In the genomic region with DNA sequence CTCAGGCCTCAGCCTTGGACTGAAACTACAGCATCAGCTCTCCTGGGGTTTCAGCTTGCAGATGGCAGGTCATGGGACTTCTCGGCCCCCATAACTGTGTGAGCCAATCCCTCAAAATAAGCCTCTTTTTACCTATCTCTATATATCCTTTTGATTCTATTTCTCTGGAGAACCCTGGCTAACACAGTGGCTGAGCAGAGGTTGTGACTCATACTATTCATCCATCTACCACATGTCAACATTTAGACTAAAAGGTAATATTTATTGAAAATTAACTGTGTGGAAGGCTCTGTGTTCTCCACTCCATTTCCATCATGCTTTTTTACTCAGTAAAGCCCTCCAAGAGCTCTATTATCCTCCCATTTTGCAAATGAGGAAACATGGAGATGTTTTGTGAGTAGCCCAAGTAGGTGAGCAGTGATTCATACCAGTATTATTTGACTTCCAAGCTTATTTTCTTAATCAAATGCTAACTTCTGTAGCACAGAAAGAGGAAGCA, we compare ENCODE assay signal across 1 cellular context.
TF ChIP-seq lines count a peak whose summit lies in the region.

No MANE protein-coding gene starts in this region.

TF ChIP-seq in SK-N-SH treated with all-trans-retinoic acid at 6 μM for 48 hours, 23 proteins besides CTCF, POLR2A, EP300 and RAD21:
- TF ChIP-seq ISL1 (CRISPR knock-in tag; IDR thresholded peaks at IDR 0.05): no peak
- TF ChIP-seq, protein P1, sequence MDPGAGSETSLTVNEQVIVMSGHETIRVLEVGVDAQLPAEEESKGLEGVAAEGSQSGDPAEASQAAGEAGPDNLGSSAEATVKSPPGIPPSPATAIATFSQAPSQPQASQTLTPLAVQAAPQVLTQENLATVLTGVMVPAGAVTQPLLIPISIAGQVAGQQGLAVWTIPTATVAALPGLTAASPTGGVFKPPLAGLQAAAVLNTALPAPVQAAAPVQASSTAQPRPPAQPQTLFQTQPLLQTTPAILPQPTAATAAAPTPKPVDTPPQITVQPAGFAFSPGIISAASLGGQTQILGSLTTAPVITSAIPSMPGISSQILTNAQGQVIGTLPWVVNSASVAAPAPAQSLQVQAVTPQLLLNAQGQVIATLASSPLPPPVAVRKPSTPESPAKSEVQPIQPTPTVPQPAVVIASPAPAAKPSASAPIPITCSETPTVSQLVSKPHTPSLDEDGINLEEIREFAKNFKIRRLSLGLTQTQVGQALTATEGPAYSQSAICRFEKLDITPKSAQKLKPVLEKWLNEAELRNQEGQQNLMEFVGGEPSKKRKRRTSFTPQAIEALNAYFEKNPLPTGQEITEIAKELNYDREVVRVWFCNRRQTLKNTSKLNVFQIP (CRISPR knock-in tag; IDR thresholded peaks at IDR 0.05; ENCODE audit: borderline replicate concordance, low read depth): no peak
- TF ChIP-seq, protein P2, sequence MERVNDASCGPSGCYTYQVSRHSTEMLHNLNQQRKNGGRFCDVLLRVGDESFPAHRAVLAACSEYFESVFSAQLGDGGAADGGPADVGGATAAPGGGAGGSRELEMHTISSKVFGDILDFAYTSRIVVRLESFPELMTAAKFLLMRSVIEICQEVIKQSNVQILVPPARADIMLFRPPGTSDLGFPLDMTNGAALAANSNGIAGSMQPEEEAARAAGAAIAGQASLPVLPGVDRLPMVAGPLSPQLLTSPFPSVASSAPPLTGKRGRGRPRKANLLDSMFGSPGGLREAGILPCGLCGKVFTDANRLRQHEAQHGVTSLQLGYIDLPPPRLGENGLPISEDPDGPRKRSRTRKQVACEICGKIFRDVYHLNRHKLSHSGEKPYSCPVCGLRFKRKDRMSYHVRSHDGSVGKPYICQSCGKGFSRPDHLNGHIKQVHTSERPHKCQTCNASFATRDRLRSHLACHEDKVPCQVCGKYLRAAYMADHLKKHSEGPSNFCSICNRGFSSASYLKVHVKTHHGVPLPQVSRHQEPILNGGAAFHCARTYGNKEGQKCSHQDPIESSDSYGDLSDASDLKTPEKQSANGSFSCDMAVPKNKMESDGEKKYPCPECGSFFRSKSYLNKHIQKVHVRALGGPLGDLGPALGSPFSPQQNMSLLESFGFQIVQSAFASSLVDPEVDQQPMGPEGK (CRISPR knock-in tag; IDR thresholded peaks at IDR 0.05; ENCODE audit: borderline replicate concordance): no peak
- no peak for TF ChIP-seq ZFP3 (CRISPR knock-in tag; IDR thresholded peaks at IDR 0.05)
- no peak for TF ChIP-seq OSR1 (CRISPR knock-in tag; IDR thresholded peaks at IDR 0.05)
- TF ChIP-seq BACH2 (CRISPR knock-in tag; IDR thresholded peaks at IDR 0.05; ENCODE audit: borderline replicate concordance): no peak
- no peak for TF ChIP-seq SNAI2 (CRISPR knock-in tag; IDR thresholded peaks at IDR 0.05)
- TF ChIP-seq ESRRG (CRISPR knock-in tag; IDR thresholded peaks at IDR 0.05): no peak
- no peak for TF ChIP-seq ZNF70 (CRISPR knock-in tag; IDR thresholded peaks at IDR 0.05)
- TF ChIP-seq ZNF565 (CRISPR knock-in tag; conservative IDR thresholded peaks at IDR 0.05; ENCODE audit: low read depth): no peak
- TF ChIP-seq CSDC2 (CRISPR knock-in tag; IDR thresholded peaks at IDR 0.05): no peak
- no peak for TF ChIP-seq ZNF8 (CRISPR knock-in tag; IDR thresholded peaks at IDR 0.05)
